Comparison of ENCODE assay signal across 9 cellular contexts in genomic region chr5:37774912-37775483, GRCh38.
A peak's percentile ranks its signal among the peaks of the same experiment; 100 is the strongest.
DNase-seq lines count a peak whose midpoint lies in the region; ATAC-seq and TF ChIP-seq lines count a peak whose summit lies in the region.
"Had no signal": no experiment of that assay in that cellular context is flagged by ENCODE, and none has a peak within 500 bp of the region (broad histone marks: within the 10 kb centered on the region; RNA-seq: fewer than 3 reads in every experiment).

No MANE protein-coding gene starts in this region.

- H3K36me3 ChIP-seq in left ventricle myocardium inferior, result no peaks in the 10 kb centered on the region
- H3K36me3 ChIP-seq in Panc1 (ENCODE audit: control insufficient read depth, insufficient read depth, low read length), result no peaks in the 10 kb centered on the region

- H3K4me3 Mint-ChIP-seq in type B pancreatic cell, result no peak overlapping the region

- TF ChIP-seq CTCF in left ventricle myocardium inferior (IDR thresholded peaks at IDR 0.05; ENCODE audit: borderline replicate concordance) (peak; percentile 45), Panc1 (IDR thresholded peaks at IDR 0.05) (peak; percentile 78), type B pancreatic cell (conservative IDR thresholded peaks at IDR 0.05) (peak; percentile 76)

- H3K9me3 ChIP-seq in left ventricle myocardium inferior (replicated peaks) (peaks cover 13% of the 10 kb centered on the region), Panc1 (ENCODE audit: control insufficient read depth, insufficient read depth, low read depth, low read length) (no peaks in the 10 kb centered on the region)

- no peak overlapping the region for H3K27ac ChIP-seq in left ventricle myocardium inferior (replicated peaks)
- no peak overlapping the region for H3K27ac ChIP-seq in Panc1 (ENCODE audit: low read length)

- ATAC-seq in left ventricle myocardium superior, result no peak
- ATAC-seq in Panc1, result no peak
- no peak for ATAC-seq in GM18517 (IDR thresholded peaks at IDR 0.05; ENCODE audit: unreplicated experiment)
- no peak for ATAC-seq in HG03175 (IDR thresholded peaks at IDR 0.05; ENCODE audit: unreplicated experiment)

- intact Hi-C loops in left ventricle myocardium inferior (cut with micrococcal nuclease) (no loop called here), left ventricle myocardium superior (cut with micrococcal nuclease) (no loop called here), Panc1 (cut with micrococcal nuclease; ENCODE audit: unreplicated experiment) (loop anchor here (10.0 kb wide), 1 partner anchor 410 kb away; no protein-coding TSS in a partner anchor)

- CTCF ChIA-PET in Panc1 (lab: Charles Lee), result no interaction called here

- no peaks in the 10 kb centered on the region for H3K27me3 Mint-ChIP-seq in type B pancreatic cell

- POLR2A ChIA-PET in Panc1 (lab: Charles Lee), result no interaction called here

- peaks cover 4% of the 10 kb centered on the region for H3K9me3 Mint-ChIP-seq in type B pancreatic cell

- H3K27me3 ChIP-seq in left ventricle myocardium inferior (ENCODE audit: low read depth) (no peaks in the 10 kb centered on the region), Panc1 (ENCODE audit: control insufficient read depth, insufficient read depth, low read length) (no peaks in the 10 kb centered on the region)

- H3K36me3 Mint-ChIP-seq in type B pancreatic cell, result peaks cover 3% of the 10 kb centered on the region

- in situ Hi-C loops in Panc1 (cut with HindIII; ENCODE audit: low pct_unique_long_range_greater_than_20kb, low sequenced_read_pairs), result no loop called here

- BruUV-seq in Panc1 (replicated peaks; lab: Mats Ljungman, UMichigan), result no TSS peak

- H3K4me3 ChIP-seq in left ventricle myocardium inferior (no peak overlapping the region), Panc1 (ENCODE audit: low read depth in 2 of 2, low read length in 2 of 2) (no peak overlapping the region)
- H3K4me3 ChIP-seq: lung had no signal

- no peaks in the 10 kb centered on the region for H3K4me1 Mint-ChIP-seq in type B pancreatic cell (ENCODE audit: unreplicated experiment)

- DNase-seq in left ventricle myocardium inferior (no peak), left ventricle myocardium superior (no peak), Panc1 (ENCODE audit: low read depth, low spot score) (no peak), fibroblast of peridontal ligament (ENCODE audit: extremely low read depth) (peak; percentile 58), type B pancreatic cell (ENCODE audit: extremely low spot score, unreplicated experiment) (no peak), NK-92 (lab: John Stamatoyannopoulos, UW; ENCODE audit: unreplicated experiment) (no peak)

- no peaks in the 10 kb centered on the region for H3K4me1 ChIP-seq in left ventricle myocardium inferior
- H3K4me1 ChIP-seq in Panc1 (ENCODE audit: control insufficient read depth, insufficient read depth, low read length), result no peaks in the 10 kb centered on the region

- no peak overlapping the region for H3K27ac Mint-ChIP-seq in type B pancreatic cell
